In the genomic region with DNA sequence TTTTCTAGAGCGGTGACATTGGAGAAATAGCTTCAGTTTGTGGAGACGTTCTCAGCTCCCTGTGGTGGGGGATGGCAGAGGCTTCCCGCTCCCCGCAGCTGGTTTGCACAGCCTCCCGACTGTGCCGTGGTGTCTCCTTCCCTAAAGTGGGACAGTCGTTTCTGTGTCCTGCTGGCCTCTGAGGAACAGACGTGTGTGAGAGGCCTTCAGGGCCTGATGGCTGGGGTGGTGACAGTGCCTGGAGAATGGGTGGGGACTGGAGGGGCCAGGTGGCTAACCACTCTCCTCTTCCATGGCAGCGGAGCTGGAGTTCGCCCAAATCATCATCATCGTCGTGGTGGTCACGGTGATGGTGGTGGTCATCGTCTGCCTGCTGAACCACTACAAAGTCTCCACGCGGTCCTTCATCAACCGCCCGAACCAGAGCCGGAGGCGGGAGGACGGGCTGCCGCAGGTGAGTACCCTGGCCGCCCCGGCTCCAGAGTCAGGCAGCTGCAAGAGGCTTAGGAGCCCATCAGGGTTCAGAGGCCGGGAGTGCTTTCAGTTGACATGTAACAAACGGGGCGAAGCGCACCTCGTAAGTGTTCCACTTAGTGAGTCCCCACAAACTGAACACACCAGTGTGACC, we compare ENCODE assay signal across 14 cellular contexts.
DNase-seq lines count a peak whose midpoint lies in the region; ATAC-seq and TF ChIP-seq lines count a peak whose summit lies in the region.
"Had no signal": no experiment of that assay in that cellular context is flagged by ENCODE, and none has a peak within 500 bp of the region (broad histone marks: within the 10 kb centered on the region; RNA-seq: fewer than 3 reads in every experiment).

No MANE protein-coding gene starts in this region.

- H4K8ac ChIP-seq in H9 (replicated peaks; ENCODE audit: insufficient read length, low read depth, low read length): no peak overlapping the region

- peaks cover 28% of the 10 kb centered on the region for H3K79me2 ChIP-seq in OCI-LY1 (ENCODE audit: insufficient read depth, low read length)
- no peaks in the 10 kb centered on the region for H3K79me2 ChIP-seq in H9 (ENCODE audit: insufficient read depth, low read length)

- no peaks in the 10 kb centered on the region for H3K27me3 ChIP-seq in BLaER1
- H3K27me3 ChIP-seq in OCI-LY1 (ENCODE audit: insufficient read depth, low read length): no peaks in the 10 kb centered on the region
- no peaks in the 10 kb centered on the region for H3K27me3 ChIP-seq in H9 (ENCODE audit: insufficient read depth, low read length)
- H3K27me3 ChIP-seq: Peyer's patch had no signal

- no peak overlapping the region for H3T11ph ChIP-seq in H9 (ENCODE audit: low read length)

- H3K36me3 ChIP-seq in BLaER1 (peaks cover 59% of the 10 kb centered on the region), OCI-LY1 (ENCODE audit: insufficient read depth, low read length) (peaks cover 61% of the 10 kb centered on the region)

- H3K14ac ChIP-seq in H9 (ENCODE audit: insufficient read depth, low read length): no peak overlapping the region; the same call in 1 of the 2 replicates

- no peak overlapping the region for H3K4me3 Mint-ChIP-seq in H9
- H3K4me3 Mint-ChIP-seq: CD8-positive, alpha-beta memory T cell had no signal

- no peaks in the 10 kb centered on the region for H3K9me3 Mint-ChIP-seq in H9
- H3K9me3 Mint-ChIP-seq: CD8-positive, alpha-beta memory T cell had no signal

- H3K4me3 ChIP-seq in BLaER1 (peak overlapping the region; percentile 45), OCI-LY1 (ENCODE audit: low read depth, low read length, poor library complexity, severe bottlenecking) (no peak overlapping the region)
- H3K4me3 ChIP-seq: Peyer's patch had no signal

- H4K20me1 ChIP-seq in BLaER1 (peaks cover 97% of the 10 kb centered on the region), OCI-LY1 (ENCODE audit: insufficient read depth, low read length) (no peaks in the 10 kb centered on the region), H9 (ENCODE audit: control insufficient read depth, insufficient read depth, insufficient read length) (no peaks in the 10 kb centered on the region)

- no peak for ATAC-seq in left lobe of liver
- no peak for ATAC-seq in GM21576 (IDR thresholded peaks at IDR 0.05; ENCODE audit: unreplicated experiment)
- ATAC-seq in GM21360 (IDR thresholded peaks at IDR 0.05; ENCODE audit: unreplicated experiment): no peak

- H2AK5ac ChIP-seq in H9 (ENCODE audit: insufficient read length, low read length): no peak overlapping the region

- H2BK120ac ChIP-seq in H9 (ENCODE audit: low read depth, low read length, poor library complexity, severe bottlenecking): no peak overlapping the region

- H2BK5ac ChIP-seq in H9 (ENCODE audit: insufficient read length, low read length): no peak overlapping the region

- H3K9me3 ChIP-seq in BLaER1 (no peaks in the 10 kb centered on the region), OCI-LY1 (ENCODE audit: low read length) (no peaks in the 10 kb centered on the region), H9 (ENCODE audit: control insufficient read depth, low read depth, low read length) (no peaks in the 10 kb centered on the region)
- H3K9me3 ChIP-seq: Peyer's patch had no signal

- H4K5ac ChIP-seq in H9 (ENCODE audit: insufficient read length, low read depth, low read length): no peak overlapping the region

- peaks cover 0 to 2% (median 0%) of the 10 kb centered on the region in 3 experiments; a peak in 2 of 7 replicates for H3K36me3 Mint-ChIP-seq in H9 (ENCODE audit: insufficient read depth in 1 of 3, low read depth in 3 of 3)

- H3K27ac ChIP-seq in BLaER1 (peak overlapping the region; percentile 85), OCI-LY1 (ENCODE audit: low read depth, low read length, poor library complexity, severe bottlenecking) (peak overlapping the region; percentile 64), temporal lobe (ENCODE audit: low read depth, low read length) (peak overlapping the region; percentile 76), H9 (ENCODE audit: insufficient read length, low read depth, low read length) (no peak overlapping the region)
- H3K27ac ChIP-seq: Peyer's patch had no signal

- no peaks in the 10 kb centered on the region for H3K4me1 Mint-ChIP-seq in H9

- no peak overlapping the region for H2BK15ac ChIP-seq in H9 (ENCODE audit: low read depth, low read length)

- DNase-seq in left lobe of liver (ENCODE audit: low spot score) (peak; percentile 27), GM19240 (ENCODE audit: insufficient read length, low spot score) (no peak), H9 (no peak)
- DNase-seq: CD8-positive, alpha-beta memory T cell; MM.1S; NCI-H1092 treated with DMSO at 0.1 percent for 48 hours; NCI-H2081; NCI-H446 treated with DMSO at 0.1 percent for 48 hours had no signal

- TF ChIP-seq CTCF in OCI-LY1 (IDR thresholded peaks at IDR 0.05; ENCODE audit: low read length): no peak
- no peak for TF ChIP-seq CTCF in H9 (conservative IDR thresholded peaks at IDR 0.05)

- no peaks in the 10 kb centered on the region for H3K9me2 ChIP-seq in OCI-LY1 (ENCODE audit: low read depth, low read length)

- H3K56ac ChIP-seq in H9 (ENCODE audit: insufficient read length, low read depth, low read length): no peak overlapping the region

- H3F3A ChIP-seq in OCI-LY1 (ENCODE audit: insufficient read depth, low read length): peaks cover 2% of the 10 kb centered on the region; the same call in 1 of the 2 replicates

- H3K23ac ChIP-seq in H9 (ENCODE audit: insufficient read length, low read depth, low read length): no peak overlapping the region

- H3K27ac Mint-ChIP-seq in H9: no peak overlapping the region

- peak overlapping the region; percentile 97 for H3K4me2 ChIP-seq in BLaER1
- no peak overlapping the region for H3K4me2 ChIP-seq in OCI-LY1 (ENCODE audit: low read length)
- no peak overlapping the region for H3K4me2 ChIP-seq in H9 (ENCODE audit: insufficient read depth, insufficient read length, low read length)

- H3K9ac ChIP-seq in BLaER1: peak overlapping the region; percentile 69
- no peak overlapping the region; the same call in 1 of the 2 replicates for H3K9ac ChIP-seq in OCI-LY1 (ENCODE audit: low read length)
- H3K9ac ChIP-seq in H9 (ENCODE audit: extremely low read depth, insufficient read length, low read length): no peak overlapping the region

- no peak overlapping the region for H2BK20ac ChIP-seq in H9 (ENCODE audit: low read depth, low read length, poor library complexity, severe bottlenecking)

- no peak overlapping the region for H2BK12ac ChIP-seq in H9 (ENCODE audit: insufficient read length, low read depth, low read length)

- H3K23me2 ChIP-seq in H9 (ENCODE audit: insufficient read length, low read depth, low read length, poor library complexity, severe bottlenecking): no peaks in the 10 kb centered on the region

- no peak overlapping the region for H3K4ac ChIP-seq in H9 (ENCODE audit: low read depth, low read length)

- WGBS in H9 (ENCODE audit: extremely low coverage, insufficient read length, low lambda C conversion rate): no CpG with 5 or more reads among the region's 29 CpGs

- H3K18ac ChIP-seq in H9 (ENCODE audit: insufficient read length, low read depth, low read length): no peak overlapping the region

- no peak overlapping the region for H4K91ac ChIP-seq in H9 (ENCODE audit: insufficient read length, low read depth, low read length)

- no peaks in the 10 kb centered on the region; the same call in 1 of the 2 replicates for H3K27me3 Mint-ChIP-seq in H9 (ENCODE audit: low read depth)

- H2AFZ ChIP-seq in OCI-LY1 (ENCODE audit: low read length) (no peak overlapping the region), H9 (ENCODE audit: low read length) (no peak overlapping the region)

- H3K4me1 ChIP-seq in BLaER1 (peaks cover 99% of the 10 kb centered on the region), OCI-LY1 (ENCODE audit: insufficient read depth, low read length, severe bottlenecking) (peaks cover 78% of the 10 kb centered on the region), H9 (ENCODE audit: insufficient read depth, low read length) (no peaks in the 10 kb centered on the region)

- no peaks in the 10 kb centered on the region for H3K79me1 ChIP-seq in H9 (ENCODE audit: insufficient read depth, low read depth, low read length, poor library complexity, severe bottlenecking)
